ENCODE assay signal across 19 cellular contexts in genomic region chr6:106732541-106732940, GRCh38.
DNase-seq lines count a peak whose midpoint lies in the region; ATAC-seq, FAIRE-seq and TF ChIP-seq lines count a peak whose summit lies in the region.
"Had no signal": no experiment of that assay in that cellular context is flagged by ENCODE, and none has a peak within 500 bp of the region (broad histone marks: within the 10 kb centered on the region; RNA-seq: fewer than 3 reads in every experiment).

No MANE protein-coding gene starts in this region.

- H3K9ac ChIP-seq in kidney (ENCODE audit: low read length in 2 of 2) = no peak overlapping the region
- H3K9ac ChIP-seq: GM23248 had no signal

- WGBS in transverse colon (ENCODE audit: low coverage in 1 of 2), 2 donors = 72% methylated on average over 6 of the region's 6 CpGs; no CpG with 5 or more reads in 1 of the 2 donors

- peak overlapping the region; percentile 91 to 93 for H3K27ac ChIP-seq in kidney (ENCODE audit: low read depth in 2 of 2, low read length in 2 of 2)
- H3K27ac ChIP-seq in transverse colon = peak overlapping the region; percentile 61 to 84 (median 77)
- H3K27ac ChIP-seq: GM23248, HL-60 had no signal

- H3K36me3 ChIP-seq in MG63 (no peaks in the 10 kb centered on the region), kidney (ENCODE audit: control insufficient read depth in 1 of 2, insufficient read depth in 2 of 2, low read length in 2 of 2) (no peaks in the 10 kb centered on the region), transverse colon (no peaks in the 10 kb centered on the region)
- H3K36me3 ChIP-seq: BE2C, HAP-1 had no signal

- H3K27me3 ChIP-seq in MG63 = no peaks in the 10 kb centered on the region
- no peaks in the 10 kb centered on the region for H3K27me3 ChIP-seq in transverse colon

- H3K4me3 Mint-ChIP-seq in effector memory CD8-positive, alpha-beta T cell = no peak overlapping the region

- intact Hi-C loops in kidney (cut with DNase I) (no loop called here), transverse colon (cut with DNase I; ENCODE audit: low total_unique reads) (no loop called here)

- TF ChIP-seq EP300 in transverse colon (IDR thresholded peaks at IDR 0.05; ENCODE audit: low read depth) = no peak

- peaks cover 42 to 44% of the 10 kb centered on the region in 2 donors for H3K27me3 Mint-ChIP-seq in effector memory CD8-positive, alpha-beta T cell

- H3K4me1 ChIP-seq in kidney (ENCODE audit: control insufficient read depth in 1 of 2, insufficient read depth in 1 of 2, low read depth in 1 of 2, low read length in 2 of 2) = peaks cover 26 to 43% of the 10 kb centered on the region in 2 donors
- peaks cover 0 to 39% (median 22%) of the 10 kb centered on the region in 4 donors for H3K4me1 ChIP-seq in transverse colon
- H3K4me1 ChIP-seq: BE2C, HAP-1 had no signal

- H3K9me3 ChIP-seq in MG63 (peaks cover 8% of the 10 kb centered on the region), kidney (ENCODE audit: control insufficient read depth in 1 of 2, low read length in 2 of 2) (no peaks in the 10 kb centered on the region), transverse colon (peaks cover 8 to 9% of the 10 kb centered on the region in 2 donors)
- H3K9me3 ChIP-seq: BE2C, HAP-1 had no signal

- peaks cover 4% of the 10 kb centered on the region for H3K36me3 Mint-ChIP-seq in effector memory CD8-positive, alpha-beta T cell (ENCODE audit: insufficient read depth)

- no peak for FAIRE-seq in kidney (lab: Jason Lieb, UNC)

- TF ChIP-seq POLR2A in transverse colon (IDR thresholded peaks at IDR 0.05) = no peak

- no peak for ATAC-seq in effector memory CD8-positive, alpha-beta T cell (replicated peaks)
- ATAC-seq: PC-3 had no signal

- no peak overlapping the region for H3K27ac Mint-ChIP-seq in effector memory CD8-positive, alpha-beta T cell

- DNase-seq in MG63 = peak; percentile 66
- DNase-seq in kidney = no peak
- DNase-seq in myocyte (ENCODE audit: low read depth) = peak; percentile 81
- peak; percentile 29 for DNase-seq in transverse colon
- no peak for DNase-seq in NCI-H187 (lab: John Stamatoyannopoulos, UW)
- no peak for DNase-seq in NCI-H2196 (lab: John Stamatoyannopoulos, UW; ENCODE audit: unreplicated experiment)
- DNase-seq in effector memory CD8-positive, alpha-beta T cell = no peak
- DNase-seq: BE2C, GM23248, KG1, NCI-H1105 treated with DMSO at 0.1 percent for 48 hours, NCI-H2081 treated with DMSO at 0.1 percent for 48 hours, NCI-H2171 treated with DMSO at 0.1 percent for 48 hours, NCI-H446, NCI-H526 treated with DMSO at 0.1 percent for 48 hours, PC-3, Right ventricle myocardium superior had no signal

- no peaks in the 10 kb centered on the region for H3K4me1 Mint-ChIP-seq in effector memory CD8-positive, alpha-beta T cell (ENCODE audit: low read depth in 2 of 2)

- in situ Hi-C loops in transverse colon (cut with MboI; ENCODE audit: low pct_ligation_motif_present in 1 of 4, low pct_unique_long_range_greater_than_20kb in 1 of 4, low sequenced_read_pairs in 3 of 4) = no loop called here

- H3K9me3 Mint-ChIP-seq in effector memory CD8-positive, alpha-beta T cell = peaks cover 0 to 2% of the 10 kb centered on the region in 2 donors

- H3K4me3 ChIP-seq in MG63 (no peak overlapping the region), kidney (ENCODE audit: low read length in 2 of 2) (no peak overlapping the region), transverse colon (no peak overlapping the region)
- H3K4me3 ChIP-seq: GM23248, HAP-1 had no signal

- TF ChIP-seq CTCF in kidney (IDR thresholded peaks at IDR 0.05; ENCODE audit: borderline replicate concordance, extremely low read depth, insufficient read depth) = no peak
- no peak for TF ChIP-seq CTCF in transverse colon (IDR thresholded peaks at IDR 0.05)

Comparison
In these comparisons a context has a peak if more than half of its experiments do, and no peak if none do; other contexts are left out.
1. DNase-seq: peak in MG63 (single experiment), myocyte (single experiment) and transverse colon (single experiment); none in kidney (single experiment), NCI-H187 (0 of 2), NCI-H2196 (single experiment) and effector memory CD8-positive, alpha-beta T cell (0 of 3).